8 cellular contexts compared by ENCODE assay signal in genomic region chr17:3693829-3694231, GRCh38. TPM values are rescaled to one million over a fixed set of nuclear protein-coding genes. Genes with fewer than 3 reads are reported as not detected.
DNase-seq lines count a peak whose midpoint lies in the region; ATAC-seq and TF ChIP-seq lines count a peak whose summit lies in the region.

No MANE protein-coding gene starts in this region.

- H3K9me3 ChIP-seq in colonic mucosa: no peaks in the 10 kb centered on the region

- H3K4me3 Mint-ChIP-seq in activated naive CD4-positive, alpha-beta T cell treated with anti-CD3 and anti-CD28 coated beads, Interleukin-2, amount 50 U/mL, for 24 hours: peak overlapping the region; percentile 60

- no peaks in the 10 kb centered on the region for H3K4me1 ChIP-seq in colonic mucosa

- H3K36me3 Mint-ChIP-seq in activated naive CD4-positive, alpha-beta T cell treated with anti-CD3 and anti-CD28 coated beads, Interleukin-2, amount 50 U/mL, for 24 hours: no peaks in the 10 kb centered on the region

- no peak overlapping the region for H3K9ac ChIP-seq in colonic mucosa (ENCODE audit: low read depth in 2 of 2, low read length in 2 of 2)

- intact Hi-C loops in lower leg skin (cut with DNase I; ENCODE audit: low total_unique reads) (no loop called here), colonic mucosa (cut with DNase I) (no loop called here)

- H3K4me1 Mint-ChIP-seq in activated naive CD4-positive, alpha-beta T cell treated with anti-CD3 and anti-CD28 coated beads, Interleukin-2, amount 50 U/mL, for 24 hours: peaks cover 18% of the 10 kb centered on the region

- TF ChIP-seq CTCF in lower leg skin (IDR thresholded peaks at IDR 0.05) (no peak), colonic mucosa (IDR thresholded peaks at IDR 0.05) (no peak)

- peaks cover 29% of the 10 kb centered on the region for H3K27me3 ChIP-seq in colonic mucosa

- TF ChIP-seq POLR2A in lower leg skin (IDR thresholded peaks at IDR 0.05): no peak

- H3K4me3 ChIP-seq in lower leg skin (ENCODE audit: low read depth, poor library complexity, severe bottlenecking) (no peak overlapping the region), colonic mucosa (no peak overlapping the region)

- no peaks in the 10 kb centered on the region for H3K27me3 Mint-ChIP-seq in activated naive CD4-positive, alpha-beta T cell treated with anti-CD3 and anti-CD28 coated beads, Interleukin-2, amount 50 U/mL, for 24 hours

- no peak overlapping the region for H3K27ac ChIP-seq in colonic mucosa

- H3K36me3 ChIP-seq in colonic mucosa: no peaks in the 10 kb centered on the region

- no peaks in the 10 kb centered on the region for H3K9me3 Mint-ChIP-seq in activated naive CD4-positive, alpha-beta T cell treated with anti-CD3 and anti-CD28 coated beads, Interleukin-2, amount 50 U/mL, for 24 hours

- WGBS in lower leg skin, 2 donors: 71 to 74% methylated on average over 9 of the region's 9 CpGs

- DNase-seq in stimulated activated CD4-positive, alpha-beta T cell treated with anti-CD3 and anti-CD28 coated beads, Interleukin-1b, Interleukin-23, amount 100 ng/mL, for 48 hours: peak; percentile 54
- no peak for DNase-seq in stimulated activated CD4-positive, alpha-beta T cell treated with anti-CD3 and anti-CD28 coated beads, Interleukin-4, amount 100 ng/mL, for 4 hours
- DNase-seq in lower leg skin (ENCODE audit: low spot score in 2 of 2) (no peak), medulla oblongata (ENCODE audit: extremely low spot score) (no peak), NCI-H146 treated with DMSO at 0.1 percent for 48 hours (lab: John Stamatoyannopoulos, UW; ENCODE audit: unreplicated experiment) (no peak), colonic mucosa (no peak)

- peak; percentile 42 for ATAC-seq in HG03469 (IDR thresholded peaks at IDR 0.05; ENCODE audit: unreplicated experiment)

- peak overlapping the region; percentile 11 for H3K27ac Mint-ChIP-seq in activated naive CD4-positive, alpha-beta T cell treated with anti-CD3 and anti-CD28 coated beads, Interleukin-2, amount 50 U/mL, for 24 hours

RNA-seq across cellular contexts. Expression of gene P2RX5, which starts 2.1 kb away (rescaled TPM):
- total RNA-seq in lower leg skin (under 1 TPM in 1 of 4 donors, not detected in 3; 0.89 TPM), colonic mucosa (1 to 10 TPM in 1 of 2 donors, under 1 TPM in 1; 0.93 to 1.5 TPM)

RNA-seq across cellular contexts. Expression of gene EMC6, which starts 25.2 kb away (rescaled TPM):
- total RNA-seq in lower leg skin (10 to 100 TPM in 2 of 4 donors, 1 to 10 TPM in 2; 5.6 to 19.3 (median 10.6) TPM), colonic mucosa (10 to 100 TPM; 38.1 to 61.2 TPM)

RNA-seq across cellular contexts. Expression of gene TAX1BP3, which starts 25.5 kb away (rescaled TPM):
- total RNA-seq in lower leg skin: 100 to 1,000 TPM in 3 of 4 donors, 10 to 100 TPM in 1; 90.5 to 181 (median 153) TPM
- 100 to 1,000 TPM; 148 to 195 TPM for total RNA-seq in colonic mucosa

RNA-seq across cellular contexts. Expression of gene HASPIN, which starts 29.9 kb away (rescaled TPM):
- total RNA-seq in lower leg skin (1 to 10 TPM in 3 of 4 donors, under 1 TPM in 1; 0.81 to 1.6 (median 1.4) TPM), colonic mucosa (10 to 100 TPM in 1 of 2 donors, 1 to 10 TPM in 1; 2.6 to 13.2 TPM)

RNA-seq across cellular contexts. Expression of gene CTNS, which starts 57.3 kb away (rescaled TPM):
- total RNA-seq in lower leg skin (10 to 100 TPM; 23.7 to 40.0 (median 29.6) TPM), colonic mucosa (1 to 10 TPM; 7.9 to 8.1 TPM)
